8 cellular contexts compared by ENCODE assay signal in genomic region chr20:478949-479429, GRCh38. TPM values are rescaled to one million over a fixed set of nuclear protein-coding genes. Genes with fewer than 3 reads are reported as not detected.
DNase-seq lines count a peak whose midpoint lies in the region; ATAC-seq and TF ChIP-seq lines count a peak whose summit lies in the region.

No MANE protein-coding gene starts in this region.

- no peak overlapping the region for H3K4me3 Mint-ChIP-seq in activated CD8-positive, alpha-beta memory T cell treated with anti-CD3 and anti-CD28 coated beads, Interleukin-2, amount 10 ng/mL, durations not matched to agents 7 days and 5 days

- H3K9me3 Mint-ChIP-seq in activated CD8-positive, alpha-beta memory T cell treated with anti-CD3 and anti-CD28 coated beads, Interleukin-2, amount 10 ng/mL, durations not matched to agents 7 days and 5 days (ENCODE audit: low read depth) = no peaks in the 10 kb centered on the region

- peak; percentile 81 for ATAC-seq in activated CD8-positive, alpha-beta memory T cell treated with anti-CD3 and anti-CD28 coated beads, Interleukin-2, amount 10 ng/mL, durations not matched to agents 7 days and 5 days
- no peak for ATAC-seq in HG03565 (IDR thresholded peaks at IDR 0.05; ENCODE audit: unreplicated experiment)

- TF ChIP-seq POLR2A in suprapubic skin (IDR thresholded peaks at IDR 0.05) = no peak

- CTCF ChIA-PET in activated CD8-positive, alpha-beta memory T cell treated with anti-CD3 and anti-CD28 coated beads, Interleukin-2, amount 10 ng/mL, durations not matched to agents 7 days and 5 days (lab: Charles Lee) = interaction anchor here (0.6 to 6.5 kb wide), 7 partner anchors 14 to 155 kb away, joined by 3 to 64 read pairs (median 5); no protein-coding TSS in a partner anchor

- peak; percentile 28 to 36 for TF ChIP-seq CTCF in suprapubic skin (IDR thresholded peaks at IDR 0.05)

- 52% methylated on average over 3 of the region's 3 CpGs for WGBS in suprapubic skin

- H3K9me3 ChIP-seq in NT2/D1 (ENCODE audit: insufficient read depth, low read length) (no peaks in the 10 kb centered on the region), suprapubic skin (no peaks in the 10 kb centered on the region)

- no peak for DNase-seq in activated CD8-positive, alpha-beta memory T cell treated with anti-CD3 and anti-CD28 coated beads, Interleukin-2, amount 10 ng/mL, durations not matched to agents 7 days and 5 days
- DNase-seq in activated CD8-positive, alpha-beta memory T cell treated with anti-CD3 and anti-CD28 coated beads, Interleukin-2, amount 50 U/mL, for 4 hours = no peak
- peak; percentile 51 for DNase-seq in KG1 (lab: John Stamatoyannopoulos, UW)
- peak; percentile 16 for DNase-seq in NT2/D1 (ENCODE audit: low read depth, low spot score)
- DNase-seq in T47D (ENCODE audit: low read depth in 1 of 2, low spot score in 1 of 2) = peak; percentile 49 to 83
- peak; percentile 48 for DNase-seq in kidney glomerular epithelial cell (lab: John Stamatoyannopoulos, UW)
- no peak for DNase-seq in suprapubic skin (ENCODE audit: low spot score in 2 of 2)

- H3K27ac ChIP-seq in suprapubic skin = no peak overlapping the region

- peak overlapping the region; percentile 10 for H3K27ac Mint-ChIP-seq in activated CD8-positive, alpha-beta memory T cell treated with anti-CD3 and anti-CD28 coated beads, Interleukin-2, amount 10 ng/mL, durations not matched to agents 7 days and 5 days

- peaks cover 9% of the 10 kb centered on the region for H3K4me1 Mint-ChIP-seq in activated CD8-positive, alpha-beta memory T cell treated with anti-CD3 and anti-CD28 coated beads, Interleukin-2, amount 10 ng/mL, durations not matched to agents 7 days and 5 days

- H3K27me3 Mint-ChIP-seq in activated CD8-positive, alpha-beta memory T cell treated with anti-CD3 and anti-CD28 coated beads, Interleukin-2, amount 10 ng/mL, durations not matched to agents 7 days and 5 days = no peaks in the 10 kb centered on the region

- H3K9ac ChIP-seq in NT2/D1 (ENCODE audit: insufficient read length, low read depth) = no peak overlapping the region

- no peak for TF ChIP-seq EP300 in suprapubic skin (IDR thresholded peaks at IDR 0.05)

- peaks cover 25% of the 10 kb centered on the region for H3K36me3 Mint-ChIP-seq in activated CD8-positive, alpha-beta memory T cell treated with anti-CD3 and anti-CD28 coated beads, Interleukin-2, amount 10 ng/mL, durations not matched to agents 7 days and 5 days

- in situ Hi-C loops in T47D (cut with HindIII; ENCODE audit: low pct_unique_long_range_greater_than_20kb, low sequenced_read_pairs) = no loop called here

- H3K4me1 ChIP-seq in NT2/D1 (ENCODE audit: insufficient read depth, insufficient read length) = no peaks in the 10 kb centered on the region
- H3K4me1 ChIP-seq in suprapubic skin = no peaks in the 10 kb centered on the region

- H3K4me3 ChIP-seq in NT2/D1 (ENCODE audit: insufficient read length, low read depth) (no peak overlapping the region), suprapubic skin (no peak overlapping the region)

- H3K36me3 ChIP-seq in NT2/D1 (ENCODE audit: insufficient read depth, insufficient read length, low read length) (peaks cover 44% of the 10 kb centered on the region), suprapubic skin (peaks cover 28% of the 10 kb centered on the region)

- H3K27me3 ChIP-seq in NT2/D1 (ENCODE audit: insufficient read depth, insufficient read length) (no peaks in the 10 kb centered on the region), suprapubic skin (no peaks in the 10 kb centered on the region)

RNA-seq across cellular contexts. Expression of gene TBC1D20, which starts 16.7 kb away (rescaled TPM):
- 10 to 100 TPM; 28.3 to 29.4 TPM for total RNA-seq in activated CD8-positive, alpha-beta memory T cell treated with anti-CD3 and anti-CD28 coated beads, Interleukin-2, amount 10 ng/mL, durations not matched to agents 7 days and 5 days
- 10 to 100 TPM; 49.0 to 78.7 (median 60.6) TPM for total RNA-seq in suprapubic skin

Comparison
In these comparisons a context has a peak if more than half of its experiments do, and no peak if none do; other contexts are left out.
1. DNase-seq: peak in KG1 (single experiment), NT2/D1 (single experiment), T47D (2 of 2) and kidney glomerular epithelial cell (single experiment); none in activated CD8-positive, alpha-beta memory T cell treated with anti-CD3 and anti-CD28 coated beads, Interleukin-2, amount 10 ng/mL, durations not matched to agents 7 days and 5 days (single experiment), activated CD8-positive, alpha-beta memory T cell treated with anti-CD3 and anti-CD28 coated beads, Interleukin-2, amount 50 U/mL, for 4 hours (single experiment) and suprapubic skin (0 of 2).